In the genomic region with DNA sequence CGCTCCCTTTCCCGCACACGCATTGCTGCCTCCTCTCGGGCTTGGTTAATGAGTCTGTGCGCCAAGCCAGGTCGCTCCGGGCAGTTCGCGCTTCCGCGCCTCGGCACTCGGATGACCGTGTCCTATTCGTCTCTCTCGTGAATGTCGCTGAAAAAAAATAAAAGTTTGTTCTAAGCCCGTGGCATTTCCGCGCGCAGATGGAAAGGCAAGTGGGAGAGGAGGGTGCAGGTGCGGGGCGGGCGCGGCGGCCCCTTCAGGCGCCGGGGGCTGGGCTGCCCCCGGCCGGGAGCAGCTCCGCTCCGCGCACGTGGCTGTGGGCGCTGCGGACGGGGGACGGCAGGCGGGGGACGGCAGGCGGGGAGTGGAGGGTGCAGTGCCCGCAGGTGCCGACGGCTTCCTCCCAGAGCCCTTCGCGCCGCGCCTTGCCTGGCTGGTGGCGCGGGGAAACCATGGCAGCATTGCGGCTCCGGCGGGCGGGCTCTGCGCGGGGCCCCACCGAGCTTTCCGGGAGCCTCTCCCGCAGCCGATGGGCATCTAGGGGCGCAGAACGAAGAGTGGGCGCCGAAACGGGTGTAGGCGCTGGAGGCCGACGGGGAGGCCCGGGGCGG, we compare ENCODE assay signal across 8 cellular contexts.
A peak's percentile ranks its signal among the peaks of the same experiment; 100 is the strongest.
DNase-seq lines count a peak whose midpoint lies in the region; ATAC-seq and TF ChIP-seq lines count a peak whose summit lies in the region.

No MANE protein-coding gene starts in this region.

- no peaks in the 10 kb centered on the region for H3K9me3 ChIP-seq in stomach

- CTCF ChIA-PET in Calu3 (lab: Charles Lee): interaction anchor here (0.8 to 1.1 kb wide), 2 partner anchors 144 to 160 kb away, joined by 3 read pairs; no protein-coding TSS in a partner anchor

- in situ Hi-C loops in KBM-7 (cut with MboI; ENCODE audit: low pct_unique_long_range_greater_than_20kb, low sequenced_read_pairs): no loop called here

- H3K9me3 Mint-ChIP-seq in Calu3 (ENCODE audit: low read depth, unreplicated experiment): no peaks in the 10 kb centered on the region
- no peaks in the 10 kb centered on the region for H3K9me3 Mint-ChIP-seq in activated T-helper 2 cell treated with anti-CD3 and anti-CD28 coated beads, Interferon-gamma antibody, Interleukin-2, Interleukin-4, amounts not matched to agents 10 μg/mL and 5 μg/mL and 100 μg/mL, durations not matched to agents 14 hours and 24 hours and 36 hours

- H3K4me1 ChIP-seq in stomach: peaks cover 17 to 24% (median 22%) of the 10 kb centered on the region in 4 donors

- peak overlapping the region; percentile 69 for H3K27ac Mint-ChIP-seq in Calu3 (ENCODE audit: unreplicated experiment)
- H3K27ac Mint-ChIP-seq in activated T-helper 2 cell treated with anti-CD3 and anti-CD28 coated beads, Interferon-gamma antibody, Interleukin-2, Interleukin-4, amounts not matched to agents 10 μg/mL and 5 μg/mL and 100 μg/mL, durations not matched to agents 14 hours and 24 hours and 36 hours: no peak overlapping the region

- peak; percentile 29 for DNase-seq in Calu3
- DNase-seq in KBM-7: peak; percentile 67
- no peak for DNase-seq in activated T-helper 2 cell treated with anti-CD3 and anti-CD28 coated beads, Interferon-gamma antibody, Interleukin-2, Interleukin-4, amounts not matched to agents 10 μg/mL and 5 μg/mL and 100 μg/mL, durations not matched to agents 14 hours and 24 hours and 36 hours (ENCODE audit: low spot score)
- no peak for DNase-seq in stomach
- no peak for DNase-seq in GDM1 (lab: John Stamatoyannopoulos, UW)
- DNase-seq in activated effector memory CD4-positive, alpha-beta T cell treated with Interleukin-2 at 50 U/mL for 16 hours: no peak

- no peak for ATAC-seq in HG02870 (IDR thresholded peaks at IDR 0.05; ENCODE audit: unreplicated experiment)

- H3K27me3 Mint-ChIP-seq in Calu3 (ENCODE audit: unreplicated experiment): no peaks in the 10 kb centered on the region
- peaks cover 74% of the 10 kb centered on the region for H3K27me3 Mint-ChIP-seq in activated T-helper 2 cell treated with anti-CD3 and anti-CD28 coated beads, Interferon-gamma antibody, Interleukin-2, Interleukin-4, amounts not matched to agents 10 μg/mL and 5 μg/mL and 100 μg/mL, durations not matched to agents 14 hours and 24 hours and 36 hours (ENCODE audit: low read depth)

- H3K36me3 ChIP-seq in stomach: no peaks in the 10 kb centered on the region

- peaks cover 4 to 84% (median 47%) of the 10 kb centered on the region in 3 donors for H3K27me3 ChIP-seq in stomach

- H3K4me3 ChIP-seq in iPS-11a (ENCODE audit: low read depth, low read length): peak overlapping the region; percentile 17
- H3K4me3 ChIP-seq in stomach: peak overlapping the region; percentile 47 to 72 (median 58)

- intact Hi-C loops in Calu3 (cut with micrococcal nuclease; ENCODE audit: unreplicated experiment) (loop anchor here (5.0 kb wide), 1 partner anchor 142 kb away; no protein-coding TSS in a partner anchor), stomach (cut with DNase I; ENCODE audit: low total_unique reads) (no loop called here)
- intact Hi-C loops in activated T-helper 2 cell treated with anti-CD3 and anti-CD28 coated beads, Interferon-gamma antibody, Interleukin-2, Interleukin-4, amounts not matched to agents 10 μg/mL and 5 μg/mL and 100 μg/mL, durations not matched to agents 14 hours and 24 hours and 36 hours (cut with micrococcal nuclease): loop anchor here (2.0 to 5.0 kb wide), 3 partner anchors 158 to 362 kb away; a partner anchor contains a TSS

- H3K36me3 Mint-ChIP-seq in Calu3 (ENCODE audit: insufficient read depth, unreplicated experiment): peaks cover 16% of the 10 kb centered on the region
- H3K36me3 Mint-ChIP-seq in activated T-helper 2 cell treated with anti-CD3 and anti-CD28 coated beads, Interferon-gamma antibody, Interleukin-2, Interleukin-4, amounts not matched to agents 10 μg/mL and 5 μg/mL and 100 μg/mL, durations not matched to agents 14 hours and 24 hours and 36 hours (ENCODE audit: low read depth): no peaks in the 10 kb centered on the region

- no peak for TF ChIP-seq POLR2A in stomach (IDR thresholded peaks at IDR 0.05)

- H3K27ac ChIP-seq in stomach: peak overlapping the region in 3 of 5 donors; percentile 43 to 81 (median 43)

- H3K4me3 Mint-ChIP-seq in Calu3 (ENCODE audit: low read depth, unreplicated experiment): peak overlapping the region; percentile 88
- peak overlapping the region; percentile 74 for H3K4me3 Mint-ChIP-seq in activated T-helper 2 cell treated with anti-CD3 and anti-CD28 coated beads, Interferon-gamma antibody, Interleukin-2, Interleukin-4, amounts not matched to agents 10 μg/mL and 5 μg/mL and 100 μg/mL, durations not matched to agents 14 hours and 24 hours and 36 hours (ENCODE audit: low read depth)

- WGBS in stomach, 5 donors: 1 to 4% (median 2%) methylated on average over 33 to 70 of the region's 70 CpGs

- no peak for TF ChIP-seq CTCF in Calu3 (IDR thresholded peaks at IDR 0.05; ENCODE audit: unreplicated experiment)
- no peak for TF ChIP-seq CTCF in stomach (IDR thresholded peaks at IDR 0.05)

- H3K4me1 Mint-ChIP-seq in Calu3 (ENCODE audit: low read depth, unreplicated experiment): no peaks in the 10 kb centered on the region
- H3K4me1 Mint-ChIP-seq in activated T-helper 2 cell treated with anti-CD3 and anti-CD28 coated beads, Interferon-gamma antibody, Interleukin-2, Interleukin-4, amounts not matched to agents 10 μg/mL and 5 μg/mL and 100 μg/mL, durations not matched to agents 14 hours and 24 hours and 36 hours (ENCODE audit: low read depth): peaks cover 4% of the 10 kb centered on the region

- BruUV-seq in Calu3 (replicated peaks; lab: Mats Ljungman, UMichigan): no TSS peak

- no peak for TF ChIP-seq EP300 in stomach (IDR thresholded peaks at IDR 0.05)

Comparison
In these comparisons a context has a peak if more than half of its experiments do, and no peak if none do; other contexts are left out.
1. DNase-seq: peak in Calu3 (single experiment) and KBM-7 (single experiment); none in activated T-helper 2 cell treated with anti-CD3 and anti-CD28 coated beads, Interferon-gamma antibody, Interleukin-2, Interleukin-4, amounts not matched to agents 10 μg/mL and 5 μg/mL and 100 μg/mL, durations not matched to agents 14 hours and 24 hours and 36 hours (single experiment), stomach (single experiment), GDM1 (single experiment) and activated effector memory CD4-positive, alpha-beta T cell treated with Interleukin-2 at 50 U/mL for 16 hours (single experiment).